In the genomic region with DNA sequence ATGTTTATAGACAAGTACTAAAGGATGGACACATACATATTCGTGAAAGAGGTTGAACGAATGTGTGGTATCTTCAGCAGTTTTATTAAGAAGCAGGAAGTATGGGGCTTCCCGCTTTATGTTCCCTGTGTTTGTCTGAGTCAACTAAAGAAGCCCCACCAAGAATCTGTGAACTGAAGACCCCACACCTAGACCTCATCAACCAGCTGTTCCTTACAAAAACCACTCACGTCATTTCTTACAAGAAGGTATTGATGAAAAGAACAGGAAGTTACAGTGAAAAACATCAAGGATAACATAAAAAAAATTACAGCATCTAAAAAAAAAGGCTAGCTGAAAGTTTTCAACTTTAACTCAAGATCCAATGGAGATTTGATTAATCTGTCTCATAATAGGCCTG, we compare ENCODE assay signal across 22 cellular contexts. TPM values are rescaled to one million over a fixed set of nuclear protein-coding genes. Genes with fewer than 3 reads are reported as not detected.
A peak's percentile ranks its signal among the peaks of the same experiment; 100 is the strongest.
DNase-seq lines count a peak whose midpoint lies in the region; ATAC-seq and TF ChIP-seq lines count a peak whose summit lies in the region.
"Had no signal": no experiment of that assay in that cellular context is flagged by ENCODE, and none has a peak within 500 bp of the region (broad histone marks: within the 10 kb centered on the region; RNA-seq: fewer than 3 reads in every experiment).

No MANE protein-coding gene starts in this region.

- H3K4me2 ChIP-seq in GM23338 = no peak overlapping the region

- H3F3A ChIP-seq in GM23338 (replicated peaks; ENCODE audit: low read depth) = no peaks in the 10 kb centered on the region

- H3K36me3 Mint-ChIP-seq in activated naive CD4-positive, alpha-beta T cell treated with anti-CD3 and anti-CD28 coated beads, Interleukin-2, amount 10 ng/mL, durations not matched to agents 7 days and 5 days = no peaks in the 10 kb centered on the region
- H3K36me3 Mint-ChIP-seq in activated CD8-positive, alpha-beta T cell treated with anti-CD3 and anti-CD28 coated beads for 36 hours (ENCODE audit: low read depth) = peaks cover 2% of the 10 kb centered on the region
- H3K36me3 Mint-ChIP-seq in activated naive CD8-positive, alpha-beta T cell treated with anti-CD3 and anti-CD28 coated beads, Interleukin-2, amount 10 ng/mL, durations not matched to agents 7 days and 5 days = peaks cover 14% of the 10 kb centered on the region
- no peaks in the 10 kb centered on the region for H3K36me3 Mint-ChIP-seq in GM23338 (ENCODE audit: low read depth)
- H3K36me3 Mint-ChIP-seq: IgD-negative memory B cell had no signal

- intact Hi-C loops in activated CD8-positive, alpha-beta T cell treated with anti-CD3 and anti-CD28 coated beads for 36 hours (cut with micrococcal nuclease) = no loop called here

- no peak for DNase-seq in activated naive CD4-positive, alpha-beta T cell treated with anti-CD3 and anti-CD28 coated beads, Interleukin-2, amount 10 ng/mL, durations not matched to agents 7 days and 5 days
- DNase-seq in activated naive CD4-positive, alpha-beta T cell treated with Interleukin-2 at 50 U/mL for 16 hours = no peak
- DNase-seq in activated CD8-positive, alpha-beta T cell treated with anti-CD3 and anti-CD28 coated beads for 36 hours = no peak
- DNase-seq in activated naive CD8-positive, alpha-beta T cell treated with anti-CD3 and anti-CD28 coated beads, Interleukin-2, amount 10 ng/mL, durations not matched to agents 7 days and 5 days = no peak
- DNase-seq in GM23338 (ENCODE audit: low spot score) (no peak), NCI-H187 treated with DMSO at 0.1 percent for 48 hours (lab: John Stamatoyannopoulos, UW) (no peak), NCI-H1436 treated with DMSO at 0.1 percent for 48 hours (lab: John Stamatoyannopoulos, UW) (no peak)
- DNase-seq: BE2C, COR-L47, DMS79 treated with DMSO at 0.1 percent for 48 hours, MV-4-11, NCI-H1105 treated with DMSO at 0.1 percent for 48 hours, NCI-H1694, NCI-H2081 treated with DMSO at 0.1 percent for 48 hours, NCI-H2171 treated with DMSO at 0.1 percent for 48 hours, NCI-H524 treated with DMSO at 0.1 percent for 48 hours, NCI-H82, Peyer's patch had no signal

- no peaks in the 10 kb centered on the region for H3K27me3 ChIP-seq in GM23338 (ENCODE audit: insufficient read depth)
- H3K27me3 ChIP-seq: BE2C, Peyer's patch had no signal

- peaks cover under 1% of the 10 kb centered on the region for H3K27me3 Mint-ChIP-seq in activated naive CD4-positive, alpha-beta T cell treated with anti-CD3 and anti-CD28 coated beads, Interleukin-2, amount 10 ng/mL, durations not matched to agents 7 days and 5 days
- no peaks in the 10 kb centered on the region for H3K27me3 Mint-ChIP-seq in activated CD8-positive, alpha-beta T cell treated with anti-CD3 and anti-CD28 coated beads for 36 hours
- no peaks in the 10 kb centered on the region for H3K27me3 Mint-ChIP-seq in activated naive CD8-positive, alpha-beta T cell treated with anti-CD3 and anti-CD28 coated beads, Interleukin-2, amount 10 ng/mL, durations not matched to agents 7 days and 5 days
- H3K27me3 Mint-ChIP-seq in GM23338 (ENCODE audit: insufficient read depth, low read depth, poor library complexity) = peaks cover 2% of the 10 kb centered on the region
- H3K27me3 Mint-ChIP-seq: IgD-negative memory B cell had no signal

- no peak overlapping the region for H3K27ac ChIP-seq in GM23338 (ENCODE audit: low read depth)
- H3K27ac ChIP-seq: Peyer's patch had no signal

- ATAC-seq in activated CD8-positive, alpha-beta T cell treated with anti-CD3 and anti-CD28 coated beads for 36 hours = peak; percentile 28
- ATAC-seq in activated naive CD8-positive, alpha-beta T cell treated with anti-CD3 and anti-CD28 coated beads, Interleukin-2, amount 10 ng/mL, durations not matched to agents 7 days and 5 days (ENCODE audit: low read depth) = no peak
- ATAC-seq in GM23338 = no peak

- H3K79me2 ChIP-seq in GM23338 (replicated peaks; ENCODE audit: insufficient read depth) = no peaks in the 10 kb centered on the region

- H2AFZ ChIP-seq in GM23338 = no peak overlapping the region

- no peaks in the 10 kb centered on the region for H3K9me3 Mint-ChIP-seq in activated naive CD4-positive, alpha-beta T cell treated with anti-CD3 and anti-CD28 coated beads, Interleukin-2, amount 10 ng/mL, durations not matched to agents 7 days and 5 days
- H3K9me3 Mint-ChIP-seq in activated CD8-positive, alpha-beta T cell treated with anti-CD3 and anti-CD28 coated beads for 36 hours = no peaks in the 10 kb centered on the region
- no peaks in the 10 kb centered on the region for H3K9me3 Mint-ChIP-seq in activated naive CD8-positive, alpha-beta T cell treated with anti-CD3 and anti-CD28 coated beads, Interleukin-2, amount 10 ng/mL, durations not matched to agents 7 days and 5 days
- no peaks in the 10 kb centered on the region for H3K9me3 Mint-ChIP-seq in GM23338
- H3K9me3 Mint-ChIP-seq: IgD-negative memory B cell had no signal

- CTCF ChIA-PET in activated naive CD4-positive, alpha-beta T cell treated with anti-CD3 and anti-CD28 coated beads, Interleukin-2, amount 10 ng/mL, durations not matched to agents 7 days and 5 days (lab: Charles Lee) = interaction anchor here (0.7 to 3.9 kb wide), 2 partner anchors 10 to 54 kb away, joined by 3 to 16 read pairs; no protein-coding TSS in a partner anchor
- CTCF ChIA-PET in activated CD8-positive, alpha-beta T cell treated with anti-CD3 and anti-CD28 coated beads for 36 hours (lab: Charles Lee) = interaction anchor here (1.5 to 1.9 kb wide), 2 partner anchors 10 to 55 kb away, joined by 7 to 8 read pairs; no protein-coding TSS in a partner anchor

- TF ChIP-seq CTCF in activated CD8-positive, alpha-beta T cell treated with anti-CD3 and anti-CD28 coated beads for 36 hours (IDR thresholded peaks at IDR 0.05) = no peak
- TF ChIP-seq CTCF in GM23338 (conservative IDR thresholded peaks at IDR 0.05; ENCODE audit: low read depth in 2 of 2) = no peak

- POLR2A ChIA-PET in activated CD8-positive, alpha-beta T cell treated with anti-CD3 and anti-CD28 coated beads for 36 hours (lab: Charles Lee) = interaction anchor here (0.8 to 1.7 kb wide), 2 partner anchors 16 to 87 kb away, joined by 3 read pairs; partner anchors contain the start of gene PHGDH
- POLR2A ChIA-PET in activated naive CD8-positive, alpha-beta T cell treated with anti-CD3 and anti-CD28 coated beads, Interleukin-2, amount 10 ng/mL, durations not matched to agents 7 days and 5 days (lab: Charles Lee) = interaction anchor here (1.3 to 2.1 kb wide), 2 partner anchors 10 to 54 kb away, joined by 3 to 8 read pairs; no protein-coding TSS in a partner anchor

- no peaks in the 10 kb centered on the region for H3K4me1 ChIP-seq in GM23338 (ENCODE audit: insufficient read depth)
- H3K4me1 ChIP-seq: BE2C, Peyer's patch had no signal

- peak overlapping the region; percentile 34 for H3K4me3 Mint-ChIP-seq in activated naive CD4-positive, alpha-beta T cell treated with anti-CD3 and anti-CD28 coated beads, Interleukin-2, amount 10 ng/mL, durations not matched to agents 7 days and 5 days
- peak overlapping the region; percentile 69 for H3K4me3 Mint-ChIP-seq in activated CD8-positive, alpha-beta T cell treated with anti-CD3 and anti-CD28 coated beads for 36 hours
- H3K4me3 Mint-ChIP-seq in activated naive CD8-positive, alpha-beta T cell treated with anti-CD3 and anti-CD28 coated beads, Interleukin-2, amount 10 ng/mL, durations not matched to agents 7 days and 5 days = peak overlapping the region; percentile 84
- H3K4me3 Mint-ChIP-seq in GM23338 = no peak overlapping the region
- H3K4me3 Mint-ChIP-seq: IgD-negative memory B cell had no signal

- no peaks in the 10 kb centered on the region for H3K36me3 ChIP-seq in GM23338 (ENCODE audit: insufficient read depth)
- H3K36me3 ChIP-seq: BE2C, Peyer's patch had no signal

- no peaks in the 10 kb centered on the region for H4K20me1 ChIP-seq in GM23338 (replicated peaks; ENCODE audit: insufficient read depth)

- H3K4me3 ChIP-seq in GM23338 = no peak overlapping the region
- H3K4me3 ChIP-seq: Peyer's patch had no signal

- no peaks in the 10 kb centered on the region for H3K9me2 ChIP-seq in GM23338 (ENCODE audit: insufficient read depth)

- peak overlapping the region; percentile 10 for H3K27ac Mint-ChIP-seq in activated naive CD4-positive, alpha-beta T cell treated with anti-CD3 and anti-CD28 coated beads, Interleukin-2, amount 10 ng/mL, durations not matched to agents 7 days and 5 days
- H3K27ac Mint-ChIP-seq in activated CD8-positive, alpha-beta T cell treated with anti-CD3 and anti-CD28 coated beads for 36 hours = peak overlapping the region; percentile 90
- peak overlapping the region; percentile 88 for H3K27ac Mint-ChIP-seq in activated naive CD8-positive, alpha-beta T cell treated with anti-CD3 and anti-CD28 coated beads, Interleukin-2, amount 10 ng/mL, durations not matched to agents 7 days and 5 days
- H3K27ac Mint-ChIP-seq in GM23338 = no peak overlapping the region
- H3K27ac Mint-ChIP-seq: IgD-negative memory B cell had no signal

- peaks cover 18% of the 10 kb centered on the region for H3K4me1 Mint-ChIP-seq in activated naive CD4-positive, alpha-beta T cell treated with anti-CD3 and anti-CD28 coated beads, Interleukin-2, amount 10 ng/mL, durations not matched to agents 7 days and 5 days
- peaks cover 31% of the 10 kb centered on the region for H3K4me1 Mint-ChIP-seq in activated CD8-positive, alpha-beta T cell treated with anti-CD3 and anti-CD28 coated beads for 36 hours (ENCODE audit: low read depth)
- peaks cover 22% of the 10 kb centered on the region for H3K4me1 Mint-ChIP-seq in activated naive CD8-positive, alpha-beta T cell treated with anti-CD3 and anti-CD28 coated beads, Interleukin-2, amount 10 ng/mL, durations not matched to agents 7 days and 5 days
- H3K4me1 Mint-ChIP-seq in GM23338 = no peaks in the 10 kb centered on the region
- H3K4me1 Mint-ChIP-seq: IgD-negative memory B cell had no signal

TF ChIP-seq in GM23338, 12 proteins besides CTCF, POLR2A, EP300 and RAD21 (continues in another document):
- no peak for TF ChIP-seq JUNB (IDR thresholded peaks at IDR 0.05; ENCODE audit: unreplicated experiment)
- TF ChIP-seq STAT1 (IDR thresholded peaks at IDR 0.05; ENCODE audit: unreplicated experiment) = no peak

RNA-seq across cellular contexts. Expression of gene REG4, which starts 12.3 kb away (rescaled TPM):
- 1 to 10 TPM; 9.7 to 9.9 TPM for total RNA-seq in activated CD8-positive, alpha-beta T cell treated with anti-CD3 and anti-CD28 coated beads for 36 hours
- total RNA-seq in activated naive CD8-positive, alpha-beta T cell treated with anti-CD3 and anti-CD28 coated beads, Interleukin-2, amount 10 ng/mL, durations not matched to agents 7 days and 5 days = 10 to 100 TPM in 1 of 2 experiments, 1 to 10 TPM in 1; 9.1 to 10.3 TPM
- not detected in 2 replicates for total RNA-seq in GM23338 (2014; rRNA removed; shearing (Covaris generic))
- polyA plus RNA-seq in GM23338 (2016; fragmentation: Nextera tagmentation; extraction: Ambion mirVana) = not detected in 2 replicates
- total RNA-seq: A673, OCI-LY7 had no signal
- polyA plus RNA-seq: IgD-negative memory B cell had no signal

RNA-seq across cellular contexts. Expression of gene HMGCS2, which starts 30.3 kb away (rescaled TPM):
- not detected for total RNA-seq in activated CD8-positive, alpha-beta T cell treated with anti-CD3 and anti-CD28 coated beads for 36 hours
- not detected for total RNA-seq in activated naive CD8-positive, alpha-beta T cell treated with anti-CD3 and anti-CD28 coated beads, Interleukin-2, amount 10 ng/mL, durations not matched to agents 7 days and 5 days
- total RNA-seq in GM23338 (2014; rRNA removed; shearing (Covaris generic)) = not detected in 2 replicates
- not detected in 2 replicates for polyA plus RNA-seq in GM23338 (2016; fragmentation: Nextera tagmentation; extraction: Ambion mirVana)
- total RNA-seq: A673, M059J, OCI-LY7 had no signal
- polyA plus RNA-seq: IgD-negative memory B cell had no signal

Comparison
In these comparisons a context has a peak if more than half of its experiments do, and no peak if none do; other contexts are left out.
1. RNA of gene REG4, which starts 12.3 kb away (total RNA-seq): 9.1 to 10.3 TPM in activated naive CD8-positive, alpha-beta T cell treated with anti-CD3 and anti-CD28 coated beads, Interleukin-2, amount 10 ng/mL, durations not matched to agents 7 days and 5 days and 9.7 to 9.9 TPM in activated CD8-positive, alpha-beta T cell treated with anti-CD3 and anti-CD28 coated beads for 36 hours; not detected in GM23338; every median in the first group is over 10 times any median in the second.